ENCODE assay signal across 1 cellular context in genomic region chr2:101273045-101273444, GRCh38.
TF ChIP-seq lines count a peak whose summit lies in the region.

No MANE protein-coding gene starts in this region.

TF ChIP-seq in GM12878, 131 proteins besides CTCF, POLR2A, EP300 and RAD21:
- no peak for TF ChIP-seq BACH1 (IDR thresholded peaks at IDR 0.05; ENCODE audit: borderline replicate concordance)
- no peak for TF ChIP-seq TBL1XR1 (IDR thresholded peaks at IDR 0.05; ENCODE audit: low read depth, low read length)
- no peak for TF ChIP-seq CBX3 (IDR thresholded peaks at IDR 0.05; ENCODE audit: borderline replicate concordance, low read depth)
- no peak for TF ChIP-seq CHD4 (IDR thresholded peaks at IDR 0.05)
- no peak for TF ChIP-seq BHLHE40 (IDR thresholded peaks at IDR 0.05; ENCODE audit: borderline replicate concordance in 1 of 2, low read depth in 2 of 2, low read length in 1 of 2)
- no peak for TF ChIP-seq RB1 (IDR thresholded peaks at IDR 0.05; ENCODE audit: borderline replicate concordance)
- no peak for TF ChIP-seq ZZZ3 (IDR thresholded peaks at IDR 0.05; ENCODE audit: control insufficient read depth, insufficient read length, low read depth)
- TF ChIP-seq E2F4 (IDR thresholded peaks at IDR 0.05; ENCODE audit: low read depth, low read length), result no peak
- TF ChIP-seq SIX5 (IDR thresholded peaks at IDR 0.05; ENCODE audit: low read depth, low read length, severe bottlenecking), result no peak
- TF ChIP-seq FOXM1 (IDR thresholded peaks at IDR 0.05; ENCODE audit: low read depth, low read length), result no peak
- TF ChIP-seq ZBTB40 (IDR thresholded peaks at IDR 0.05; ENCODE audit: borderline replicate concordance), result no peak
- no peak for TF ChIP-seq NR2F1 (conservative IDR thresholded peaks at IDR 0.05)
- TF ChIP-seq IRF3 (IDR thresholded peaks at IDR 0.05), result no peak
- TF ChIP-seq BCL3 (IDR thresholded peaks at IDR 0.05; ENCODE audit: borderline replicate concordance, insufficient read depth, low read depth, low read length, poor library complexity, severe bottlenecking), result no peak
- TF ChIP-seq CUX1 (IDR thresholded peaks at IDR 0.05; ENCODE audit: insufficient replicate concordance, low read depth, low read length), result no peak
- TF ChIP-seq ZBTB4 (CRISPR knock-in tag; IDR thresholded peaks at IDR 0.05), result no peak
- TF ChIP-seq SPI1 (IDR thresholded peaks at IDR 0.05; ENCODE audit: borderline replicate concordance, insufficient read depth, low read depth, low read length), result no peak
- no peak for TF ChIP-seq SP1 (IDR thresholded peaks at IDR 0.05; ENCODE audit: low read depth, low read length)
- TF ChIP-seq CEBPZ (IDR thresholded peaks at IDR 0.05; ENCODE audit: low read depth, low read length), result no peak
